ENCODE assay signal across 8 cellular contexts in genomic region chr6:104325341-104326172, GRCh38.
DNase-seq lines count a peak whose midpoint lies in the region; ATAC-seq and TF ChIP-seq lines count a peak whose summit lies in the region.

No MANE protein-coding gene starts in this region.

- H3K36me3 ChIP-seq in GM06990 (ENCODE audit: control insufficient read depth, insufficient read depth, low read length): no peaks in the 10 kb centered on the region
- no peaks in the 10 kb centered on the region for H3K36me3 ChIP-seq in RWPE2 (ENCODE audit: low read depth)
- no peaks in the 10 kb centered on the region for H3K36me3 ChIP-seq in testis (ENCODE audit: low read depth, missing control alignments)
- H3K36me3 ChIP-seq in suprapubic skin: no peaks in the 10 kb centered on the region
- H3K36me3 ChIP-seq in sigmoid colon: no peaks in the 10 kb centered on the region

- no peak for TF ChIP-seq POLR2A in testis (IDR thresholded peaks at IDR 0.05)
- no peak for TF ChIP-seq POLR2A in suprapubic skin (IDR thresholded peaks at IDR 0.05)
- no peak for TF ChIP-seq POLR2A in sigmoid colon (IDR thresholded peaks at IDR 0.05)

- no peak for DNase-seq in GM06990 (ENCODE audit: extremely low read depth, insufficient read length)
- no peak for DNase-seq in RWPE2 (ENCODE audit: low spot score)
- peak; percentile 77 for DNase-seq in fibroblast of pulmonary artery (ENCODE audit: low read depth)
- peak; percentile 19 for DNase-seq in testis
- no peak for DNase-seq in suprapubic skin (ENCODE audit: low spot score in 2 of 2)
- DNase-seq in sigmoid colon: no peak
- no peak for DNase-seq in activated CD8-positive, alpha-beta memory T cell treated with anti-CD3 and anti-CD28 coated beads, Interleukin-2, amount 50 U/mL, for 48 hours

- peak; percentile 17 for ATAC-seq in HG03442 (IDR thresholded peaks at IDR 0.05; ENCODE audit: unreplicated experiment)
- ATAC-seq in RWPE2 (ENCODE audit: low read depth): peak; percentile 42; the same call in 2 of the 3 replicates

- no peaks in the 10 kb centered on the region for H3K4me1 ChIP-seq in RWPE2 (ENCODE audit: insufficient read depth, poor library complexity, severe bottlenecking)
- H3K4me1 ChIP-seq in testis: no peaks in the 10 kb centered on the region
- no peaks in the 10 kb centered on the region for H3K4me1 ChIP-seq in suprapubic skin
- H3K4me1 ChIP-seq in sigmoid colon: no peaks in the 10 kb centered on the region

- WGBS in testis, 2 donors: 26 to 39% methylated on average over 9 of the region's 9 CpGs
- WGBS in suprapubic skin: 15% methylated on average over 9 of the region's 9 CpGs
- WGBS in sigmoid colon, 2 donors: 15 to 29% methylated on average over 9 of the region's 9 CpGs

- peak; percentile 60 for TF ChIP-seq CTCF in GM06990 (IDR thresholded peaks at IDR 0.05; ENCODE audit: insufficient read depth, low read length, poor library complexity, severe bottlenecking)
- TF ChIP-seq CTCF in RWPE2 (IDR thresholded peaks at IDR 0.05; ENCODE audit: poor library complexity, severe bottlenecking): peak; percentile 83
- peak; percentile 75 for TF ChIP-seq CTCF in fibroblast of pulmonary artery (IDR thresholded peaks at IDR 0.05; ENCODE audit: low read length, missing control alignments)
- peak; percentile 16 to 58 (median 39) for TF ChIP-seq CTCF in testis (IDR thresholded peaks at IDR 0.05)
- TF ChIP-seq CTCF in suprapubic skin (IDR thresholded peaks at IDR 0.05): peak in 1 of 2 donors; percentile 54
- peak in 1 of 4 experiments; percentile 34 for TF ChIP-seq CTCF in sigmoid colon (IDR thresholded peaks at IDR 0.05)

- H3K9me3 ChIP-seq in RWPE2 (ENCODE audit: severe bottlenecking): no peaks in the 10 kb centered on the region
- no peaks in the 10 kb centered on the region for H3K9me3 ChIP-seq in testis
- no peaks in the 10 kb centered on the region for H3K9me3 ChIP-seq in suprapubic skin
- no peaks in the 10 kb centered on the region for H3K9me3 ChIP-seq in sigmoid colon

- H3K4me3 ChIP-seq in GM06990 (replicated peaks; ENCODE audit: low read depth, low read length) (no peak overlapping the region), RWPE2 (ENCODE audit: severe bottlenecking) (no peak overlapping the region), fibroblast of pulmonary artery (replicated peaks; ENCODE audit: low read depth, low read length) (peak overlapping the region; percentile 28), testis (no peak overlapping the region), suprapubic skin (no peak overlapping the region), sigmoid colon (no peak overlapping the region)

- TF ChIP-seq EP300 in suprapubic skin (IDR thresholded peaks at IDR 0.05) (no peak), sigmoid colon (IDR thresholded peaks at IDR 0.05) (no peak)

- H3K27ac ChIP-seq in RWPE2 (ENCODE audit: poor library complexity, severe bottlenecking) (no peak overlapping the region), testis (no peak overlapping the region), suprapubic skin (no peak overlapping the region), sigmoid colon (no peak overlapping the region)

- H3K27me3 ChIP-seq in GM06990 (replicated peaks; ENCODE audit: control insufficient read depth, insufficient read depth, low read length) (no peaks in the 10 kb centered on the region), RWPE2 (ENCODE audit: insufficient read depth, poor library complexity, severe bottlenecking) (no peaks in the 10 kb centered on the region), testis (no peaks in the 10 kb centered on the region), suprapubic skin (no peaks in the 10 kb centered on the region), sigmoid colon (no peaks in the 10 kb centered on the region)

- intact Hi-C loops in testis (cut with DNase I; ENCODE audit: low total_unique reads) (no loop called here), sigmoid colon (cut with DNase I) (no loop called here)

Comparison
In these comparisons a context has a peak if more than half of its experiments do, and no peak if none do; other contexts are left out.
1. DNase-seq: peak in fibroblast of pulmonary artery (single experiment) and testis (single experiment); none in GM06990 (single experiment), RWPE2 (single experiment), suprapubic skin (0 of 2), sigmoid colon (single experiment) and activated CD8-positive, alpha-beta memory T cell treated with anti-CD3 and anti-CD28 coated beads, Interleukin-2, amount 50 U/mL, for 48 hours (single experiment).